In genomic region chr3:128353361-128353965, GRCh38 we compare ENCODE assay signal across 1 cellular context.
TF ChIP-seq lines count a peak whose summit lies in the region.

No MANE protein-coding gene starts in this region.

TF ChIP-seq in IMR-90, 13 proteins besides CTCF, POLR2A, EP300 and RAD21 (continued from another document):
- TF ChIP-seq, protein P1, sequence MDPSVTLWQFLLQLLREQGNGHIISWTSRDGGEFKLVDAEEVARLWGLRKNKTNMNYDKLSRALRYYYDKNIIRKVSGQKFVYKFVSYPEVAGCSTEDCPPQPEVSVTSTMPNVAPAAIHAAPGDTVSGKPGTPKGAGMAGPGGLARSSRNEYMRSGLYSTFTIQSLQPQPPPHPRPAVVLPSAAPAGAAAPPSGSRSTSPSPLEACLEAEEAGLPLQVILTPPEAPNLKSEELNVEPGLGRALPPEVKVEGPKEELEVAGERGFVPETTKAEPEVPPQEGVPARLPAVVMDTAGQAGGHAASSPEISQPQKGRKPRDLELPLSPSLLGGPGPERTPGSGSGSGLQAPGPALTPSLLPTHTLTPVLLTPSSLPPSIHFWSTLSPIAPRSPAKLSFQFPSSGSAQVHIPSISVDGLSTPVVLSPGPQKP (IDR thresholded peaks at IDR 0.05; ENCODE audit: borderline replicate concordance, low read depth, low read length) = no peak
- no peak for TF ChIP-seq SMC3 (IDR thresholded peaks at IDR 0.05; ENCODE audit: low read depth, low read length)
- TF ChIP-seq BHLHE40 (IDR thresholded peaks at IDR 0.05; ENCODE audit: low read depth, low read length) = no peak
- no peak for TF ChIP-seq CHD1 (IDR thresholded peaks at IDR 0.05; ENCODE audit: low read depth, low read length)
